15 cellular contexts compared by ENCODE assay signal in the genomic region with DNA sequence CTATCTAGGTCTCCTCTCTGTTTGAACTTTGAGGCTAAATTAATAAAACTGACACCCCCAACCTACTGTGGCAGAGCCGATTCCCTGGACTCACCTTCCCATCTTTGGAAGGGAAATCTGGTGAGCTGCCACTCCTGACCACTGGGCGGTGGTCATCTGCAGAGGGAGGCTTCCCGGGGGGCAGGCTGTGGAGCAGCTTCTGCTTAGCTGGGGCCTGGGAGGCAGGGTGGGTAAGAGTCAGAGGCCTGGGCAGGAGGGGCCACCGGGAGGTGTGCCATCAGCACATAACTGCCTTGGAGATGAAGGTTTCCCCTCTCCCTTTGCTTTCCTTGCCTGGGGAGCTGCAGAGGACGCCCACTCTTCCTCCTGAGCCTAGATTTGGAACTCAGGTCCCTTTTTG. TPM values are rescaled to one million over a fixed set of nuclear protein-coding genes. Genes with fewer than 3 reads are reported as not detected.
DNase-seq lines count a peak whose midpoint lies in the region; ATAC-seq and TF ChIP-seq lines count a peak whose summit lies in the region.
"Had no signal": no experiment of that assay in that cellular context is flagged by ENCODE, and none has a peak within 500 bp of the region (broad histone marks: within the 10 kb centered on the region; RNA-seq: fewer than 3 reads in every experiment).

No MANE protein-coding gene starts in this region.

- no peak overlapping the region for H4K8ac ChIP-seq in trophoblast cell (ENCODE audit: low read depth, low read length)

- WGBS in spleen, 5 donors: 62 to 85% (median 81%) methylated on average over 5 of the region's 5 CpGs
- WGBS in trophoblast cell (ENCODE audit: extremely low coverage, insufficient coverage, insufficient read length): no CpG with 5 or more reads among the region's 5 CpGs

- H3K79me1 ChIP-seq in trophoblast cell (ENCODE audit: low read length): no peaks in the 10 kb centered on the region

- H2BK5ac ChIP-seq in trophoblast cell (ENCODE audit: low read depth, low read length, poor library complexity): no peak overlapping the region

- no peak overlapping the region for H3K18ac ChIP-seq in trophoblast cell (ENCODE audit: low read length)

- H3K9me3 ChIP-seq in RWPE2 (ENCODE audit: severe bottlenecking) (no peaks in the 10 kb centered on the region), spleen (no peaks in the 10 kb centered on the region), trophoblast cell (ENCODE audit: insufficient read depth, low read depth, low read length) (peaks cover 3% of the 10 kb centered on the region)
- H3K9me3 ChIP-seq: breast epithelium, esophagus squamous epithelium had no signal

- no peak for ATAC-seq in RWPE2 (ENCODE audit: low read depth)
- ATAC-seq: activated T-cell treated with anti-CD3 and anti-CD28 coated beads, Interleukin-2, amount 50 U/mL, for 4 hours; WTC11 had no signal

- no peak overlapping the region for H3K4me3 ChIP-seq in RWPE2 (ENCODE audit: severe bottlenecking)
- no peak overlapping the region for H3K4me3 ChIP-seq in spleen
- no peak overlapping the region for H3K4me3 ChIP-seq in trophoblast cell (ENCODE audit: low read depth, low read length)
- H3K4me3 ChIP-seq: breast epithelium, esophagus squamous epithelium had no signal

- no peak overlapping the region for H2BK120ac ChIP-seq in trophoblast cell (ENCODE audit: insufficient read depth, low read length, poor library complexity)

- H3K4me1 ChIP-seq in RWPE2 (ENCODE audit: insufficient read depth, poor library complexity, severe bottlenecking) (no peaks in the 10 kb centered on the region), spleen (peaks cover 20 to 32% (median 27%) of the 10 kb centered on the region in 6 donors), trophoblast cell (ENCODE audit: control insufficient read depth in 1 of 2, insufficient read depth in 2 of 2, low read length in 2 of 2) (peaks cover 11 to 14% of the 10 kb centered on the region in 2 experiments)

- no peak overlapping the region for H3K4me2 ChIP-seq in trophoblast cell (ENCODE audit: low read length)

- H3K4ac ChIP-seq in trophoblast cell (ENCODE audit: low read depth, low read length): no peak overlapping the region

- no peak overlapping the region for H3K9ac ChIP-seq in trophoblast cell (ENCODE audit: low read length)

- H3K36me3 ChIP-seq in RWPE2 (ENCODE audit: low read depth) (no peaks in the 10 kb centered on the region), spleen (no peaks in the 10 kb centered on the region), trophoblast cell (ENCODE audit: control insufficient read depth in 1 of 2, insufficient read depth in 2 of 2, low read length in 2 of 2) (no peaks in the 10 kb centered on the region)
- H3K36me3 ChIP-seq: breast epithelium, esophagus squamous epithelium had no signal

- no peak overlapping the region for H3K14ac ChIP-seq in trophoblast cell (ENCODE audit: low read length)

- no peak overlapping the region for H4K91ac ChIP-seq in trophoblast cell (ENCODE audit: low read depth, low read length)

- H2BK12ac ChIP-seq in trophoblast cell (ENCODE audit: low read length): no peak overlapping the region

- no peak overlapping the region for H3K27ac ChIP-seq in RWPE2 (ENCODE audit: poor library complexity, severe bottlenecking)
- no peak overlapping the region for H3K27ac ChIP-seq in spleen
- H3K27ac ChIP-seq in trophoblast cell (ENCODE audit: low read depth, low read length): no peak overlapping the region
- H3K27ac ChIP-seq: breast epithelium, esophagus squamous epithelium had no signal

- TF ChIP-seq CTCF in RWPE2 (IDR thresholded peaks at IDR 0.05; ENCODE audit: poor library complexity, severe bottlenecking): no peak
- TF ChIP-seq CTCF in spleen (IDR thresholded peaks at IDR 0.05 in 8 of 11, conservative IDR thresholded peaks at IDR 0.05 in 3 of 11): no peak

- H3K27me3 ChIP-seq in RWPE2 (ENCODE audit: insufficient read depth, poor library complexity, severe bottlenecking) (peaks cover 48% of the 10 kb centered on the region), spleen (replicated peaks in 1 of 7) (peaks cover 0 to 82% (median 51%) of the 10 kb centered on the region in 7 donors), trophoblast cell (ENCODE audit: insufficient read depth, low read length) (peaks cover 44% of the 10 kb centered on the region)

- no peak overlapping the region for H2AFZ ChIP-seq in trophoblast cell (ENCODE audit: insufficient read depth, low read length, poor library complexity)

- H3K23ac ChIP-seq in trophoblast cell (ENCODE audit: low read length): no peak overlapping the region

- peak; percentile 52 for DNase-seq in activated CD8-positive, alpha-beta memory T cell treated with anti-CD3 and anti-CD28 coated beads for 24 hours
- no peak for DNase-seq in activated CD8-positive, alpha-beta memory T cell treated with anti-CD3 and anti-CD28 coated beads, Interleukin-2, amount 50 U/mL, for 4 hours
- DNase-seq in RWPE2 (ENCODE audit: low spot score): peak; percentile 52
- peak; percentile 50 for DNase-seq in iPS-NIHi11 (ENCODE audit: low spot score)
- peak; percentile 59 for DNase-seq in spleen
- DNase-seq in trophoblast cell: no peak
- no peak for DNase-seq in cerebellum (ENCODE audit: low spot score)
- DNase-seq in NOMO-1 (lab: John Stamatoyannopoulos, UW; ENCODE audit: unreplicated experiment in 2 of 2): no peak
- DNase-seq: activated T-cell treated with anti-CD3 and anti-CD28 coated beads, Interleukin-2, amount 50 U/mL, for 4 hours; esophagus squamous epithelium; immature natural killer cell; SIG-M5 had no signal

- no peak for TF ChIP-seq POLR2A in spleen (IDR thresholded peaks at IDR 0.05)

- intact Hi-C loops in spleen (cut with DNase I; ENCODE audit: low total_unique reads): loop anchor here (5.0 kb wide), 2 partner anchors 214 to 399 kb away; no protein-coding TSS in a partner anchor

- H2AK5ac ChIP-seq in trophoblast cell (ENCODE audit: low read length): no peak overlapping the region

- no peaks in the 10 kb centered on the region for H3K79me2 ChIP-seq in trophoblast cell (ENCODE audit: control insufficient read depth, insufficient read depth, low read length, poor library complexity)

- no peak overlapping the region for H4K12ac ChIP-seq in trophoblast cell (ENCODE audit: low read depth, low read length)

RNA-seq across cellular contexts. Expression of gene NPPC, which starts 2.3 kb away (rescaled TPM):
- total RNA-seq in spleen: under 1 TPM in 1 of 7 donors, not detected in 6; 0.93 TPM
- polyA plus RNA-seq in spleen: 1 to 10 TPM in 1 of 3 donors, under 1 TPM in 2; 0.10 to 2.2 (median 0.76) TPM
- polyA plus RNA-seq in trophoblast cell (2013): 0.94 and 1.3 TPM in 2 replicates
- 2.0 TPM for total RNA-seq in cerebellum
- total RNA-seq: NCI-H460 had no signal

RNA-seq across cellular contexts. Expression of gene DIS3L2, which starts 33.0 kb away (rescaled TPM):
- total RNA-seq in spleen: 10 to 100 TPM; 30.7 to 59.8 (median 40.3) TPM
- 10 to 100 TPM in 2 of 3 donors, 1 to 10 TPM in 1; 9.1 to 15.6 (median 11.7) TPM for polyA plus RNA-seq in spleen
- polyA plus RNA-seq in trophoblast cell (2013): 9.9 TPM in 2 replicates
- 44.3 TPM for total RNA-seq in cerebellum

Comparison
In these comparisons a context has a peak if more than half of its experiments do, and no peak if none do; other contexts are left out.
1. DNase-seq: peak in activated CD8-positive, alpha-beta memory T cell treated with anti-CD3 and anti-CD28 coated beads for 24 hours (single experiment), RWPE2 (single experiment), iPS-NIHi11 (single experiment) and spleen (single experiment); none in activated CD8-positive, alpha-beta memory T cell treated with anti-CD3 and anti-CD28 coated beads, Interleukin-2, amount 50 U/mL, for 4 hours (single experiment), trophoblast cell (0 of 2), cerebellum (single experiment) and NOMO-1 (0 of 2).